In the genomic region with DNA sequence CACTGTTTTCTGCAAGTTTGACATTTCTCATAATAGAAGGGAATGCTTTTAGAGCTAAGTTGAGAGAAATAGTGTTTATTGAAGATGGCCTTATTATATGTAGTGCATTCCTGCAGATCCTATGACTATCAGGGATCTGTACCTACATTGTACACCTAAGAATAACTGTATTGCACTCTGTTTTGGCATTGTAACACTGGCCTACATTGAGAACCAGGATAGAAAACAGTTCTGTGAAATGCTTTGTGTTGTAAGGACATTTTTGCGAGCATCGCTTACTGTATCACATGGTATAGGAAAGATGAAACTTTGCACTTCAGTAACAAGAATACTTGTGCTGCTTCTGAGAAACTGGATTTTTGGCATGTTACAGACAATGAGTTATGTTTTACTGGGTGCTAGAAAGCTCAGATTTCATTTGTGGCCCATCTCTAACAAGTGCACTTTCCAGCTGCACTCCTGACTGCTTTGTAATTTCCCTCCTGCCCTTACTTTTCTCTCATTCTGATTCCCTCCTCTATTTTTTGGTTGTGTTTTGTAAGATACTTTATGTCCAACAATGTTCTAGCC, we compare ENCODE assay signal across 23 cellular contexts. TPM values are rescaled to one million over a fixed set of nuclear protein-coding genes. Genes with fewer than 3 reads are reported as not detected.
DNase-seq lines count a peak whose midpoint lies in the region; FAIRE-seq and TF ChIP-seq lines count a peak whose summit lies in the region.
"Had no signal": no experiment of that assay in that cellular context is flagged by ENCODE, and none has a peak within 500 bp of the region (broad histone marks: within the 10 kb centered on the region; RNA-seq: fewer than 3 reads in every experiment).

No MANE protein-coding gene starts in this region.

- peaks cover 4% of the 10 kb centered on the region for H3K79me2 ChIP-seq in astrocyte (ENCODE audit: insufficient read depth, low read length)

- H3K4me1 Mint-ChIP-seq in activated CD4-positive, alpha-beta T cell treated with anti-CD3 and anti-CD28 coated beads, Interleukin-2, amount 10 ng/mL, durations not matched to agents 24 days and 14 days = peaks cover 9% of the 10 kb centered on the region
- H3K4me1 Mint-ChIP-seq in astrocyte (ENCODE audit: low read depth, unreplicated experiment) (peaks cover 21% of the 10 kb centered on the region), type B pancreatic cell (ENCODE audit: unreplicated experiment) (peaks cover 27% of the 10 kb centered on the region)

- H3K27ac Mint-ChIP-seq in activated CD4-positive, alpha-beta T cell treated with anti-CD3 and anti-CD28 coated beads, Interleukin-2, amount 10 ng/mL, durations not matched to agents 24 days and 14 days = no peak overlapping the region
- no peak overlapping the region for H3K27ac Mint-ChIP-seq in astrocyte (ENCODE audit: unreplicated experiment)
- peak overlapping the region; percentile 44 for H3K27ac Mint-ChIP-seq in type B pancreatic cell
- H3K27ac Mint-ChIP-seq: activated CD4-positive, alpha-beta T cell treated with anti-CD3 and anti-CD28 coated beads, Interleukin-2, amount 10 ng/mL, durations not matched to agents 7 days and 5 days had no signal

- H3K9me3 ChIP-seq in astrocyte (ENCODE audit: insufficient read depth, low read depth, low read length) = no peaks in the 10 kb centered on the region
- no peaks in the 10 kb centered on the region for H3K9me3 ChIP-seq in HAP-1
- H3K9me3 ChIP-seq: neutrophil, stomach, upper lobe of right lung had no signal

- H3K4me1 ChIP-seq in astrocyte (ENCODE audit: insufficient read depth, low read length) (no peaks in the 10 kb centered on the region), HAP-1 (peaks cover 33% of the 10 kb centered on the region)
- H3K4me1 ChIP-seq: upper lobe of right lung had no signal

- peak; percentile 34 for DNase-seq in activated CD4-positive, alpha-beta T cell treated with anti-CD3 and anti-CD28 coated beads, Interleukin-2, amount 10 ng/mL, durations not matched to agents 24 days and 14 days
- no peak for DNase-seq in activated CD4-positive, alpha-beta T cell treated with anti-CD3 and anti-CD28 coated beads for 4 hours
- peak; percentile 29 for DNase-seq in astrocyte (ENCODE audit: low read depth)
- no peak for DNase-seq in type B pancreatic cell (ENCODE audit: extremely low spot score, unreplicated experiment)
- no peak for DNase-seq in HAP-1 (ENCODE audit: low spot score in 2 of 2)
- no peak for DNase-seq in NCI-H187 treated with DMSO at 0.1 percent for 48 hours (lab: John Stamatoyannopoulos, UW)
- no peak for DNase-seq in NCI-H2081 (lab: John Stamatoyannopoulos, UW)
- DNase-seq: activated CD4-positive, alpha-beta T cell treated with anti-CD3 and anti-CD28 coated beads, Interleukin-2, amount 10 ng/mL, durations not matched to agents 7 days and 5 days; brain microvascular endothelial cell; COR-L47; dermis blood vessel endothelial cell; NCI-H1417 treated with DMSO at 0.1 percent for 48 hours; NCI-H774; OCI-M1; SHP77; stimulated activated CD4-positive, alpha-beta T cell treated with anti-CD3 and anti-CD28 coated beads, Interleukin-4, amount 100 ng/mL, for 4 hours; stomach; upper lobe of right lung had no signal

- no peak for FAIRE-seq in astrocyte (lab: Jason Lieb, UNC)
- FAIRE-seq: endothelial cell of umbilical vein, frontal cortex had no signal

- no peak overlapping the region for H3K9ac ChIP-seq in astrocyte (ENCODE audit: low read length)

- no peak overlapping the region for H3K4me3 ChIP-seq in astrocyte (ENCODE audit: insufficient read depth, low read depth, low read length)
- H3K4me3 ChIP-seq in HAP-1 = no peak overlapping the region
- H3K4me3 ChIP-seq: stomach, upper lobe of right lung had no signal

- H3K36me3 ChIP-seq in astrocyte (ENCODE audit: insufficient read depth, low read length) (no peaks in the 10 kb centered on the region), HAP-1 (replicated peaks) (no peaks in the 10 kb centered on the region)
- H3K36me3 ChIP-seq: brain microvascular endothelial cell, neutrophil, upper lobe of right lung had no signal

- H3K27ac ChIP-seq in astrocyte (ENCODE audit: low read depth, low read length) (no peak overlapping the region), layer of hippocampus (ENCODE audit: low read depth, low read length) (peak overlapping the region; percentile 5)
- H3K27ac ChIP-seq: 22Rv1, brain microvascular endothelial cell, neutrophil, stomach, upper lobe of right lung had no signal

- intact Hi-C loops in activated CD4-positive, alpha-beta T cell treated with anti-CD3 and anti-CD28 coated beads, Interleukin-2, amount 10 ng/mL, durations not matched to agents 24 days and 14 days (cut with micrococcal nuclease) = no loop called here

- H3K36me3 Mint-ChIP-seq in activated CD4-positive, alpha-beta T cell treated with anti-CD3 and anti-CD28 coated beads, Interleukin-2, amount 10 ng/mL, durations not matched to agents 24 days and 14 days (ENCODE audit: low read depth) = peaks cover 1% of the 10 kb centered on the region
- H3K36me3 Mint-ChIP-seq in astrocyte (ENCODE audit: low read depth, unreplicated experiment) (no peaks in the 10 kb centered on the region), type B pancreatic cell (no peaks in the 10 kb centered on the region)

- H4K20me1 ChIP-seq in astrocyte (ENCODE audit: insufficient read depth, low read length) = peaks cover 6% of the 10 kb centered on the region

- H3K9me3 Mint-ChIP-seq in activated CD4-positive, alpha-beta T cell treated with anti-CD3 and anti-CD28 coated beads, Interleukin-2, amount 10 ng/mL, durations not matched to agents 24 days and 14 days = no peaks in the 10 kb centered on the region
- H3K9me3 Mint-ChIP-seq in astrocyte (ENCODE audit: unreplicated experiment) = no peaks in the 10 kb centered on the region
- no peaks in the 10 kb centered on the region for H3K9me3 Mint-ChIP-seq in type B pancreatic cell
- H3K9me3 Mint-ChIP-seq: activated CD4-positive, alpha-beta T cell treated with anti-CD3 and anti-CD28 coated beads, Interleukin-2, amount 10 ng/mL, durations not matched to agents 7 days and 5 days had no signal

- no peaks in the 10 kb centered on the region for H3K27me3 Mint-ChIP-seq in activated CD4-positive, alpha-beta T cell treated with anti-CD3 and anti-CD28 coated beads, Interleukin-2, amount 10 ng/mL, durations not matched to agents 24 days and 14 days
- H3K27me3 Mint-ChIP-seq in astrocyte (ENCODE audit: low read depth, unreplicated experiment) (no peaks in the 10 kb centered on the region), type B pancreatic cell (no peaks in the 10 kb centered on the region)
- H3K27me3 Mint-ChIP-seq: activated CD4-positive, alpha-beta T cell treated with anti-CD3 and anti-CD28 coated beads, Interleukin-2, amount 10 ng/mL, durations not matched to agents 7 days and 5 days had no signal

- H2AFZ ChIP-seq in astrocyte (ENCODE audit: low read depth, low read length) = no peak overlapping the region

- no peak overlapping the region for H3K4me2 ChIP-seq in astrocyte (ENCODE audit: low read length)

- H3K27me3 ChIP-seq in astrocyte (ENCODE audit: insufficient read depth, low read length) = no peaks in the 10 kb centered on the region
- no peaks in the 10 kb centered on the region for H3K27me3 ChIP-seq in layer of hippocampus (ENCODE audit: control insufficient read depth, insufficient read depth, low read length)
- H3K27me3 ChIP-seq in HAP-1 (ENCODE audit: low read depth) = no peaks in the 10 kb centered on the region
- H3K27me3 ChIP-seq: brain microvascular endothelial cell, neutrophil, stomach, upper lobe of right lung had no signal

- in situ Hi-C loops in HAP-1 (cut with MboI; ENCODE audit: low sequenced_read_pairs) = no loop called here

- no peak overlapping the region for H3K4me3 Mint-ChIP-seq in activated CD4-positive, alpha-beta T cell treated with anti-CD3 and anti-CD28 coated beads, Interleukin-2, amount 10 ng/mL, durations not matched to agents 24 days and 14 days
- H3K4me3 Mint-ChIP-seq in astrocyte (ENCODE audit: unreplicated experiment) (no peak overlapping the region), type B pancreatic cell (no peak overlapping the region)
- H3K4me3 Mint-ChIP-seq: activated CD4-positive, alpha-beta T cell treated with anti-CD3 and anti-CD28 coated beads, Interleukin-2, amount 10 ng/mL, durations not matched to agents 7 days and 5 days had no signal

- TF ChIP-seq CTCF in astrocyte (IDR thresholded peaks at IDR 0.05; ENCODE audit: insufficient read depth, low read depth, low read length) = no peak
- no peak for TF ChIP-seq CTCF in type B pancreatic cell (conservative IDR thresholded peaks at IDR 0.05)

RNA-seq across cellular contexts. Expression of gene C9orf85, which starts 30.6 kb away (rescaled TPM):
- 9.4 and 11.6 TPM in 2 replicates for total RNA-seq in activated CD4-positive, alpha-beta T cell treated with anti-CD3 and anti-CD28 coated beads, Interleukin-2, amount 10 ng/mL, durations not matched to agents 24 days and 14 days
- total RNA-seq in astrocyte = 15.2 TPM in 2 replicates
- 11.4 and 17.9 TPM in 2 replicates for total RNA-seq in type B pancreatic cell (ENCODE audit: low replicate concordance)

RNA-seq across cellular contexts. Expression of gene ABHD17B, which starts 31.1 kb away (rescaled TPM):
- total RNA-seq in activated CD4-positive, alpha-beta T cell treated with anti-CD3 and anti-CD28 coated beads, Interleukin-2, amount 10 ng/mL, durations not matched to agents 24 days and 14 days = 18.3 and 19.7 TPM in 2 replicates
- total RNA-seq in astrocyte (19.6 and 21.3 TPM in 2 replicates), type B pancreatic cell (ENCODE audit: low replicate concordance) (35.7 and 38.3 TPM in 2 replicates)

Comparison
In these comparisons a context has a peak if more than half of its experiments do, and no peak if none do; other contexts are left out.
1. DNase-seq: peak in activated CD4-positive, alpha-beta T cell treated with anti-CD3 and anti-CD28 coated beads, Interleukin-2, amount 10 ng/mL, durations not matched to agents 24 days and 14 days (single experiment) and astrocyte (single experiment); none in activated CD4-positive, alpha-beta T cell treated with anti-CD3 and anti-CD28 coated beads for 4 hours (0 of 2), type B pancreatic cell (single experiment), HAP-1 (0 of 2), NCI-H187 treated with DMSO at 0.1 percent for 48 hours (single experiment) and NCI-H2081 (0 of 2).